ENCODE assay signal across 9 cellular contexts in the genomic region with DNA sequence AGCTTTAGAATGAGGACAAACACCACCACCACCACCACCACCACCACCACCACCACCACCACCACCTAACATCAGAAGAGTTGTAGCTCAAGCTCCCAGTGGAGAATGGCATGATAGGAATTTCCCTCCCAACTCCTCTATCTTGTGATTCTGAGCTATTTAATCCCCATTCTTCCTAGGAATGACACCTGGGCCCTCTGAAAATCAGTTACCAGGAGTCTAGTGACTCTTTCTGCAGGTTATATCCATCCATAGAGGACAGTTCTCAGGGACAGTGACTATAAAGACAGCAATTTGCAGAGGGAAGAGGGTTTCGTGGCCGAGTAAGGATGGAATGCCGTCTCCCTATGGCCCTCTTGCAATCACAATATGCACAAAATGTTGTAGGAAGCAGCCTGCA. TPM values are rescaled to one million over a fixed set of nuclear protein-coding genes. Genes with fewer than 3 reads are reported as not detected.
DNase-seq lines count a peak whose midpoint lies in the region; TF ChIP-seq lines count a peak whose summit lies in the region.
"Had no signal": no experiment of that assay in that cellular context is flagged by ENCODE, and none has a peak within 500 bp of the region (broad histone marks: within the 10 kb centered on the region; RNA-seq: fewer than 3 reads in every experiment).

No MANE protein-coding gene starts in this region.

- H3K4me1 Mint-ChIP-seq in progenitor cell of endocrine pancreas (ENCODE audit: low read depth): peaks cover 83% of the 10 kb centered on the region

- H4K20me1 ChIP-seq in DOHH2 (ENCODE audit: control insufficient read depth, insufficient read depth, low read depth, low read length): peaks cover 67% of the 10 kb centered on the region

- CTCF ChIA-PET in RWPE1 (lab: Yijun Ruan, JAX): no interaction called here

- no peak for TF ChIP-seq CTCF in DOHH2 (IDR thresholded peaks at IDR 0.05; ENCODE audit: low read depth, low read length, poor library complexity, severe bottlenecking)
- no peak for TF ChIP-seq CTCF in RWPE1 (conservative IDR thresholded peaks at IDR 0.05; ENCODE audit: low read depth)
- TF ChIP-seq CTCF in fibroblast of the aortic adventitia (IDR thresholded peaks at IDR 0.05; ENCODE audit: insufficient read depth, low read length): no peak
- no peak for TF ChIP-seq CTCF in progenitor cell of endocrine pancreas (IDR thresholded peaks at IDR 0.05; ENCODE audit: unreplicated experiment)

- no peaks in the 10 kb centered on the region for H3K36me3 Mint-ChIP-seq in progenitor cell of endocrine pancreas (ENCODE audit: insufficient read depth)

- H3K27me3 Mint-ChIP-seq in progenitor cell of endocrine pancreas: no peaks in the 10 kb centered on the region

- POLR2A ChIA-PET in RWPE1 (lab: Yijun Ruan, JAX; ENCODE audit: low non-redundant PET): no interaction called here

- peak overlapping the region; percentile 95 for H3K27ac Mint-ChIP-seq in progenitor cell of endocrine pancreas

- peak overlapping the region; percentile 43; the same call in 1 of the 2 replicates for H3K4me2 ChIP-seq in DOHH2 (ENCODE audit: low read length)

- H3K4me1 ChIP-seq in DOHH2 (ENCODE audit: control insufficient read depth, low read length): peaks cover 93% of the 10 kb centered on the region

- H3K79me2 ChIP-seq in DOHH2 (ENCODE audit: control insufficient read depth, low read length): peaks cover 100% of the 10 kb centered on the region

- H3K9me2 ChIP-seq in DOHH2 (replicated peaks; ENCODE audit: control insufficient read depth, low read length): no peaks in the 10 kb centered on the region

- no peaks in the 10 kb centered on the region for H3F3A ChIP-seq in DOHH2 (ENCODE audit: control insufficient read depth, insufficient read depth)

- H3K4me3 Mint-ChIP-seq in progenitor cell of endocrine pancreas (ENCODE audit: low read depth): peak overlapping the region; percentile 50

- H3K27me3 ChIP-seq in DOHH2 (ENCODE audit: control insufficient read depth, low read length): no peaks in the 10 kb centered on the region

- H3K9me3 ChIP-seq in DOHH2 (ENCODE audit: control insufficient read depth, insufficient read depth, low read length): no peaks in the 10 kb centered on the region

- DNase-seq in RWPE1 (ENCODE audit: low spot score): no peak
- peak; percentile 30 for DNase-seq in fibroblast of the aortic adventitia (ENCODE audit: low read depth)
- no peak for DNase-seq in progenitor cell of endocrine pancreas (ENCODE audit: low spot score, unreplicated experiment)
- no peak for DNase-seq in stimulated activated CD4-positive, alpha-beta T cell treated with anti-CD3 and anti-CD28 coated beads, Interleukin-1b, Interleukin-23, amount 100 ng/mL, for 48 hours
- DNase-seq in NK-92 (lab: John Stamatoyannopoulos, UW; ENCODE audit: unreplicated experiment): no peak
- DNase-seq in NCI-H1417 treated with DMSO at 0.1 percent for 48 hours (lab: John Stamatoyannopoulos, UW): no peak
- DNase-seq in NCI-H226: no peak
- DNase-seq: activated naive CD4-positive, alpha-beta T cell treated with anti-CD3 and anti-CD28 coated beads, Interleukin-2, amount 50 U/mL, for 16 hours had no signal

- no peaks in the 10 kb centered on the region for H3K9me3 Mint-ChIP-seq in progenitor cell of endocrine pancreas (ENCODE audit: low read depth)

- H3K4me3 ChIP-seq in DOHH2 (ENCODE audit: low read length) (no peak overlapping the region), fibroblast of the aortic adventitia (ENCODE audit: low read depth, low read length) (no peak overlapping the region)

- H3K36me3 ChIP-seq in DOHH2 (ENCODE audit: control insufficient read depth, low read length): peaks cover 59% of the 10 kb centered on the region

- no peak overlapping the region for H3K27ac ChIP-seq in DOHH2 (ENCODE audit: low read depth, low read length)
- H3K27ac ChIP-seq in RWPE1: peak overlapping the region; percentile 89

RNA-seq across cellular contexts. Expression of a gene that starts 27.8 kb away (rescaled TPM):
- total RNA-seq in fibroblast of the aortic adventitia (ENCODE audit: low replicate concordance) (339 and 386 TPM in 2 replicates), progenitor cell of endocrine pancreas (299 and 306 TPM in 2 replicates)
